23 cellular contexts compared by ENCODE assay signal in the genomic region with DNA sequence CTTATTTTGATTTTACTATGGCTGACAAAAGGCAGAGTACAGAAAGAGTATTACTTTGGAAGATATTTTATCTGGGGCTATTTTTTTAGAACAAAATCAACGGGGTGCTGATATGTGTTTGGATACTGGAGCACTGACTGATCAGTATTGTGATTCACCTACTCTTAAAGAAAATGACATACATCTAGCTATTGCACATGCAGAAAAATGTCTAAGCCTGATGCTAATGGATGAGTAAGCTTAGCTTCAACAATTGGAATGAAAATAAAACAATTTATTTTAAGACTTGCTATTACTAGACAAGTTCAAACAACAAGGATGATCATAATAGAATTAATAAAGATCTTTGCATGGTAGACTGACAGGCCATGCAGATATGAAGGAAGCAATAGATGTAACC.
"Had no signal": no experiment of that assay in that cellular context is flagged by ENCODE, and none has a peak within 500 bp of the region (broad histone marks: within the 10 kb centered on the region; RNA-seq: fewer than 3 reads in every experiment).

No MANE protein-coding gene starts in this region.

- H3K4me3 ChIP-seq: coronary artery, lower lobe of right lung, ovary, psoas muscle, sigmoid colon, skin epidermis, suprapubic skin, transverse colon, upper lobe of right lung, uterus had no signal

- H3K27me3 ChIP-seq: ovary, sigmoid colon, suprapubic skin, transverse colon, upper lobe of right lung, uterus had no signal

- H3K36me3 ChIP-seq: lower lobe of right lung, ovary, sigmoid colon, suprapubic skin, transverse colon, upper lobe of right lung, uterus had no signal

- ATAC-seq: left ventricle myocardium superior; lower lobe of right lung; natural killer cell; psoas muscle; right cardiac atrium; stimulated activated naive CD8-positive, alpha-beta T cell treated with anti-CD3 and anti-CD28 coated beads, Interleukin-15, amount 100 ng/mL, for 72 hours; upper lobe of right lung had no signal

- H3K27ac ChIP-seq: coronary artery, lower lobe of right lung, ovary, psoas muscle, sigmoid colon, skin epidermis, suprapubic skin, transverse colon, upper lobe of right lung, uterus had no signal

- DNase-seq: dermis blood vessel endothelial cell; effector memory CD4-positive, alpha-beta T cell; head of caudate nucleus; left ventricle myocardium superior; lower lobe of right lung; natural killer cell; occipital lobe; ovary; posterior cingulate gyrus; psoas muscle; right cardiac atrium; sigmoid colon; stimulated activated CD4-positive, alpha-beta T cell treated with anti-CD3 and anti-CD28 coated beads, Interleukin-15, amount 100 ng/mL, for 24 hours; stimulated activated CD4-positive, alpha-beta T cell treated with anti-CD3 and anti-CD28 coated beads, Interleukin-4, amount 100 ng/mL, for 1 hour; stimulated activated CD8-positive, alpha-beta memory T cell treated with anti-CD3 and anti-CD28 coated beads, Interleukin-4, amount 100 ng/mL, for 48 hours; stimulated activated naive CD4-positive, alpha-beta T cell; stimulated activated naive CD8-positive, alpha-beta T cell treated with anti-CD3 and anti-CD28 coated beads, Interleukin-15, amount 100 ng/mL, for 72 hours; transverse colon; upper lobe of right lung; uterus had no signal

- H3K9me3 ChIP-seq: lower lobe of right lung, ovary, sigmoid colon, suprapubic skin, transverse colon, upper lobe of right lung, uterus had no signal

- H3K4me1 ChIP-seq: lower lobe of right lung, psoas muscle, sigmoid colon, suprapubic skin, transverse colon, upper lobe of right lung, uterus had no signal
